In the genomic region with DNA sequence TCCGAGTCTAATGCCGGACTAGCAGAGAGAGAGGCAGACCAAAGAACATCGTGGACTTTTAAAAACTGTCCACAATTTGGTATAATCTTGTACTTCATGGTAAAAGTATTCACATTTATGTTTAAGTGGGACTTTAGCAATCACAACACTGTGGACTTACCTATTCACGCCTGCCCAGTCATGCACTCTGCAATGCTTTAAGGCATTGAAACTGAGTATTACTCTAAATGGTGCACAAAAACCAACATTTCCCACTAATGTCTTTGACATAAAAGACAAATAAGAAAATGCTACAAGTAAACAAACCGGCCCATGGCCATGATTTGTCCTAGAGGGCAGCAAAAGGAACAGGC, we compare ENCODE assay signal across 12 cellular contexts.
A peak's percentile ranks its signal among the peaks of the same experiment; 100 is the strongest.
DNase-seq lines count a peak whose midpoint lies in the region; ATAC-seq, FAIRE-seq and TF ChIP-seq lines count a peak whose summit lies in the region.
"Had no signal": no experiment of that assay in that cellular context is flagged by ENCODE, and none has a peak within 500 bp of the region (broad histone marks: within the 10 kb centered on the region; RNA-seq: fewer than 3 reads in every experiment).

No MANE protein-coding gene starts in this region.

- H3K36me3 ChIP-seq in kidney (ENCODE audit: control insufficient read depth in 1 of 2, insufficient read depth in 2 of 2, low read length in 2 of 2), result peaks cover 0 to 4% of the 10 kb centered on the region in 2 donors
- peaks cover 0 to 3% of the 10 kb centered on the region in 2 donors for H3K36me3 ChIP-seq in small intestine (ENCODE audit: control insufficient read depth in 2 of 2, insufficient read depth in 2 of 2, low read length in 2 of 2)
- H3K36me3 ChIP-seq: cardiac muscle cell, neural progenitor cell had no signal

- peaks cover 12 to 50% of the 10 kb centered on the region in 2 donors for H3K4me1 ChIP-seq in kidney (ENCODE audit: control insufficient read depth in 1 of 2, insufficient read depth in 1 of 2, low read depth in 1 of 2, low read length in 2 of 2)
- peaks cover 4 to 38% of the 10 kb centered on the region in 2 donors for H3K4me1 ChIP-seq in small intestine (ENCODE audit: control insufficient read depth in 2 of 2, insufficient read depth in 1 of 2, low read depth in 1 of 2, low read length in 1 of 2)

- peaks cover 87% of the 10 kb centered on the region for H3K4me1 Mint-ChIP-seq in activated T-helper 1 cell treated with anti-CD3 and anti-CD28 coated beads, Interleukin-12 subunit alpha, Interleukin-12 subunit beta, Interleukin-2, Interleukin-4 antibody, amounts not matched to agents 30 ng/mL and 10 ng/mL and 1 ng/mL, durations not matched to agents 14 hours and 24 hours and 36 hours (ENCODE audit: low read depth)

- no peaks in the 10 kb centered on the region for H3K27me3 ChIP-seq in small intestine (ENCODE audit: control insufficient read depth in 2 of 2, insufficient read depth in 2 of 2, low read length in 2 of 2)
- H3K27me3 ChIP-seq: cardiac muscle cell, neural progenitor cell had no signal

- peak overlapping the region; percentile 37 for H3K4me3 Mint-ChIP-seq in activated T-helper 1 cell treated with anti-CD3 and anti-CD28 coated beads, Interleukin-12 subunit alpha, Interleukin-12 subunit beta, Interleukin-2, Interleukin-4 antibody, amounts not matched to agents 30 ng/mL and 10 ng/mL and 1 ng/mL, durations not matched to agents 14 hours and 24 hours and 36 hours
- H3K4me3 Mint-ChIP-seq: neural progenitor cell had no signal

- H3K9me3 Mint-ChIP-seq in activated T-helper 1 cell treated with anti-CD3 and anti-CD28 coated beads, Interleukin-12 subunit alpha, Interleukin-12 subunit beta, Interleukin-2, Interleukin-4 antibody, amounts not matched to agents 30 ng/mL and 10 ng/mL and 1 ng/mL, durations not matched to agents 14 hours and 24 hours and 36 hours, result no peaks in the 10 kb centered on the region
- H3K9me3 Mint-ChIP-seq: neural progenitor cell had no signal

- no peak for TF ChIP-seq CTCF in kidney (IDR thresholded peaks at IDR 0.05; ENCODE audit: borderline replicate concordance, extremely low read depth, insufficient read depth)

- FAIRE-seq in kidney (lab: Jason Lieb, UNC) (no peak), small intestine (lab: Jason Lieb, UNC) (no peak)

- no peak overlapping the region for H3K4me3 ChIP-seq in kidney (ENCODE audit: low read length in 2 of 2)
- peak overlapping the region in 1 of 2 donors; percentile 21 for H3K4me3 ChIP-seq in small intestine (ENCODE audit: low read depth in 1 of 2, low read length in 2 of 2)
- H3K4me3 ChIP-seq: cardiac muscle cell, neural progenitor cell had no signal

- H3K27ac Mint-ChIP-seq in activated T-helper 1 cell treated with anti-CD3 and anti-CD28 coated beads, Interleukin-12 subunit alpha, Interleukin-12 subunit beta, Interleukin-2, Interleukin-4 antibody, amounts not matched to agents 30 ng/mL and 10 ng/mL and 1 ng/mL, durations not matched to agents 14 hours and 24 hours and 36 hours, result peak overlapping the region; percentile 32
- H3K27ac Mint-ChIP-seq: neural progenitor cell had no signal

- H3K27ac ChIP-seq in kidney (ENCODE audit: low read depth in 2 of 2, low read length in 2 of 2) (peak overlapping the region; percentile 53 to 79), small intestine (ENCODE audit: low read depth in 1 of 2, low read length in 1 of 2) (peak overlapping the region; percentile 68 to 84)
- H3K27ac ChIP-seq: cardiac muscle cell, neural progenitor cell had no signal

- no peak overlapping the region for H3K9ac ChIP-seq in kidney (ENCODE audit: low read length in 2 of 2)
- H3K9ac ChIP-seq: neural progenitor cell had no signal

- H3K36me3 Mint-ChIP-seq in activated T-helper 1 cell treated with anti-CD3 and anti-CD28 coated beads, Interleukin-12 subunit alpha, Interleukin-12 subunit beta, Interleukin-2, Interleukin-4 antibody, amounts not matched to agents 30 ng/mL and 10 ng/mL and 1 ng/mL, durations not matched to agents 14 hours and 24 hours and 36 hours (ENCODE audit: low read depth), result peaks cover 32% of the 10 kb centered on the region

- no peaks in the 10 kb centered on the region for H3K27me3 Mint-ChIP-seq in activated T-helper 1 cell treated with anti-CD3 and anti-CD28 coated beads, Interleukin-12 subunit alpha, Interleukin-12 subunit beta, Interleukin-2, Interleukin-4 antibody, amounts not matched to agents 30 ng/mL and 10 ng/mL and 1 ng/mL, durations not matched to agents 14 hours and 24 hours and 36 hours (ENCODE audit: insufficient read depth)

- no peak for ATAC-seq in GM21526 (IDR thresholded peaks at IDR 0.05; ENCODE audit: low FRiP score, unreplicated experiment)

- 18 to 75% (median 45%) methylated on average over 5 of the region's 5 CpGs for WGBS in small intestine, 3 donors

- DNase-seq in NCI-H748 (lab: John Stamatoyannopoulos, UW; ENCODE audit: unreplicated experiment), result peak; percentile 20
- no peak for DNase-seq in NCI-H748 treated with DMSO at 0.1 percent for 48 hours (lab: John Stamatoyannopoulos, UW)
- DNase-seq in activated T-helper 1 cell treated with anti-CD3 and anti-CD28 coated beads, Interleukin-12 subunit alpha, Interleukin-12 subunit beta, Interleukin-2, Interleukin-4 antibody, amounts not matched to agents 30 ng/mL and 10 ng/mL and 1 ng/mL, durations not matched to agents 14 hours and 24 hours and 36 hours (ENCODE audit: low spot score), result no peak
- DNase-seq in kidney, result no peak
- no peak for DNase-seq in small intestine
- no peak for DNase-seq in glomerular visceral epithelial cell (ENCODE audit: extremely low spot score)
- no peak for DNase-seq in stimulated activated CD4-positive, alpha-beta T cell treated with anti-CD3 and anti-CD28 coated beads, Interleukin-15, amount 100 ng/mL, for 24 hours
- DNase-seq: DMS 273 treated with DMSO at 0.1 percent for 48 hours, NCI-H1694 treated with DMSO at 0.1 percent for 48 hours had no signal

- intact Hi-C loops in activated T-helper 1 cell treated with anti-CD3 and anti-CD28 coated beads, Interleukin-12 subunit alpha, Interleukin-12 subunit beta, Interleukin-2, Interleukin-4 antibody, amounts not matched to agents 30 ng/mL and 10 ng/mL and 1 ng/mL, durations not matched to agents 14 hours and 24 hours and 36 hours (cut with micrococcal nuclease), result loop anchor here (5.0 kb wide), 1 partner anchor 157 kb away; a partner anchor contains a TSS
- intact Hi-C loops in kidney (cut with DNase I), result no loop called here

- H3K9me3 ChIP-seq in kidney (ENCODE audit: control insufficient read depth in 1 of 2, low read length in 2 of 2) (no peaks in the 10 kb centered on the region), small intestine (ENCODE audit: control insufficient read depth, low read depth) (no peaks in the 10 kb centered on the region)
